Comparison of ENCODE assay signal across 17 cellular contexts in genomic region chr14:91371990-91372375, GRCh38. TPM values are rescaled to one million over a fixed set of nuclear protein-coding genes. Genes with fewer than 3 reads are reported as not detected.
A peak's percentile ranks its signal among the peaks of the same experiment; 100 is the strongest.
DNase-seq lines count a peak whose midpoint lies in the region; ATAC-seq, FAIRE-seq and TF ChIP-seq lines count a peak whose summit lies in the region.
"Had no signal": no experiment of that assay in that cellular context is flagged by ENCODE, and none has a peak within 500 bp of the region (broad histone marks: within the 10 kb centered on the region; RNA-seq: fewer than 3 reads in every experiment).

No MANE protein-coding gene starts in this region.

- H2AFZ ChIP-seq in MM.1S (ENCODE audit: low read length) (no peak overlapping the region), GM12878 (ENCODE audit: control insufficient read depth, low read depth, low read length) (no peak overlapping the region)

- DNase-seq in T-helper 1 cell (no peak), MM.1S (no peak), GM12878 (ENCODE audit: low read depth, low spot score) (no peak), prostate gland (ENCODE audit: low spot score) (no peak), SKM-1 (lab: John Stamatoyannopoulos, UW; ENCODE audit: unreplicated experiment) (no peak), right lobe of liver (no peak)
- DNase-seq: heart right ventricle, IMR-90, left cardiac atrium, NCI-H524 treated with DMSO at 0.1 percent for 48 hours had no signal

- H3K9ac ChIP-seq in MM.1S (ENCODE audit: low read length): peak overlapping the region; percentile 99
- peak overlapping the region; percentile 71 for H3K9ac ChIP-seq in GM12878 (ENCODE audit: control insufficient read depth, insufficient read depth, low read length)

- H3K36me3 ChIP-seq in MM.1S (replicated peaks; ENCODE audit: insufficient read depth, low read length) (no peaks in the 10 kb centered on the region), GM12878 (ENCODE audit: control insufficient read depth in 2 of 2, insufficient read depth in 2 of 2, low read length in 1 of 2) (peaks cover 0 to 31% of the 10 kb centered on the region in 2 experiments; a peak in 3 of 4 replicates), prostate gland (no peaks in the 10 kb centered on the region), right lobe of liver (no peaks in the 10 kb centered on the region)
- H3K36me3 ChIP-seq: heart right ventricle, thoracic aorta had no signal

- ATAC-seq in GM12878: no peak
- no peak for ATAC-seq in right lobe of liver
- no peak for ATAC-seq in HG02678 (IDR thresholded peaks at IDR 0.05; ENCODE audit: unreplicated experiment)
- ATAC-seq: left cardiac atrium, sciatic nerve had no signal

- no peak for TF ChIP-seq EP300 in GM12878 (IDR thresholded peaks at IDR 0.05; ENCODE audit: borderline replicate concordance in 1 of 2, control insufficient read depth in 1 of 2, low read depth in 2 of 2, low read length in 2 of 2)

- H3K9me2 ChIP-seq in MM.1S (replicated peaks; ENCODE audit: insufficient read depth, low read length): no peaks in the 10 kb centered on the region

- H3K9me3 ChIP-seq in MM.1S (replicated peaks; ENCODE audit: insufficient read depth, low read length): no peaks in the 10 kb centered on the region
- H3K9me3 ChIP-seq in GM12878 (replicated peaks; ENCODE audit: control insufficient read depth, insufficient read depth, low read length): no peaks in the 10 kb centered on the region
- no peaks in the 10 kb centered on the region for H3K9me3 ChIP-seq in prostate gland
- no peaks in the 10 kb centered on the region for H3K9me3 ChIP-seq in right lobe of liver
- H3K9me3 ChIP-seq: heart right ventricle, thoracic aorta had no signal

- H3F3A ChIP-seq in MM.1S (ENCODE audit: insufficient read depth, low read length): peaks cover 84% of the 10 kb centered on the region

- no peaks in the 10 kb centered on the region for H3K27me3 ChIP-seq in MM.1S (replicated peaks; ENCODE audit: insufficient read depth, low read length)
- no peaks in the 10 kb centered on the region for H3K27me3 ChIP-seq in GM12878 (replicated peaks in 1 of 2; ENCODE audit: control insufficient read depth in 2 of 2, insufficient read depth in 2 of 2, low read length in 1 of 2)
- H3K27me3 ChIP-seq in prostate gland (replicated peaks; ENCODE audit: insufficient read depth): no peaks in the 10 kb centered on the region
- no peaks in the 10 kb centered on the region for H3K27me3 ChIP-seq in right lobe of liver

- H3K4me3 Mint-ChIP-seq in T-helper 1 cell treated with Interleukin-12 subunit alpha and Interleukin-12 subunit beta and Interleukin-4 antibody, amounts not matched to agents 30 μg/mL and 1 μg/mL, for 36 hours: peak overlapping the region; percentile 75

- H3K4me2 ChIP-seq in MM.1S (ENCODE audit: low read depth, low read length) (peak overlapping the region; percentile 82), GM12878 (ENCODE audit: control insufficient read depth, insufficient read depth) (peak overlapping the region; percentile 85)

- no peaks in the 10 kb centered on the region for H4K20me1 ChIP-seq in MM.1S (ENCODE audit: insufficient read depth, low read length)
- no peaks in the 10 kb centered on the region for H4K20me1 ChIP-seq in GM12878 (ENCODE audit: control insufficient read depth, insufficient read depth)

- BruUV-seq in GM12878 (replicated peaks; lab: Mats Ljungman, UMichigan): no TSS peak

- SMC1A ChIA-PET in GM12878 (lab: Charles Lee; ENCODE audit: uncharacterized antibody, unreplicated experiment): interaction anchor here (1.1 to 22.7 kb wide), 6 partner anchors 7 to 48 kb away, joined by 4 to 349 read pairs (median 48); partner anchors contain the start of gene CCDC88C

- peaks cover 90% of the 10 kb centered on the region for H3K4me1 Mint-ChIP-seq in T-helper 1 cell treated with Interleukin-12 subunit alpha and Interleukin-12 subunit beta and Interleukin-4 antibody, amounts not matched to agents 30 μg/mL and 1 μg/mL, for 36 hours (ENCODE audit: low read depth)

- H3K4me3 ChIP-seq in MM.1S (ENCODE audit: low read length) (peak overlapping the region; percentile 34), GM12878 (no peak overlapping the region), prostate gland (no peak overlapping the region), right lobe of liver (no peak overlapping the region)
- H3K4me3 ChIP-seq: thoracic aorta had no signal

- intact Hi-C loops in GM12878 (cut with micrococcal nuclease; ENCODE audit: unreplicated experiment): loop anchor here (2.0 kb wide), 1 partner anchor 45 kb away; the partner anchor contains the start of gene CCDC88C
- intact Hi-C loops in prostate gland (cut with DNase I): no loop called here
- intact Hi-C loops in right lobe of liver (cut with DNase I): no loop called here

- peaks cover 85% of the 10 kb centered on the region for H3K79me2 ChIP-seq in MM.1S (ENCODE audit: low read length)
- peaks cover 96% of the 10 kb centered on the region for H3K79me2 ChIP-seq in GM12878 (ENCODE audit: control insufficient read depth, insufficient read depth, low read length)

- H3K9me3 Mint-ChIP-seq in T-helper 1 cell treated with Interleukin-12 subunit alpha and Interleukin-12 subunit beta and Interleukin-4 antibody, amounts not matched to agents 30 μg/mL and 1 μg/mL, for 36 hours: no peaks in the 10 kb centered on the region

- H3K4me1 ChIP-seq in MM.1S (ENCODE audit: low read length) (peaks cover 84% of the 10 kb centered on the region), GM12878 (ENCODE audit: control insufficient read depth, insufficient read depth, low read length) (peaks cover 96% of the 10 kb centered on the region), prostate gland (replicated peaks) (peaks cover 41% of the 10 kb centered on the region), right lobe of liver (peaks cover 0 to 3% (median 1%) of the 10 kb centered on the region in 4 donors)

- 58% methylated on average over 2 of the region's 4 CpGs for WGBS in GM12878 (ENCODE audit: insufficient coverage, insufficient replicate concordance, low lambda C conversion rate, missing lambda C conversion rate)
- WGBS in prostate gland: 83% methylated on average over 4 of the region's 4 CpGs
- WGBS in right lobe of liver (ENCODE audit: insufficient coverage, low coverage, low lambda C conversion rate, missing lambda C conversion rate): 100% methylated on average over 1 of the region's 4 CpGs

- RAD21 ChIA-PET in GM12878 (lab: Charles Lee; ENCODE audit: unreplicated experiment): interaction anchor here (1.0 to 9.2 kb wide), 7 partner anchors 10 to 49 kb away, joined by 3 to 104 read pairs (median 52); partner anchors contain the start of gene CCDC88C

- CTCF ChIA-PET in GM12878 (lab: Yijun Ruan, JAX): interaction anchor here (1.4 to 6.0 kb wide), 7 partner anchors 16 to 47 kb away, joined by 4 to 48 read pairs (median 35); partner anchors contain the start of gene CCDC88C

- TF ChIP-seq POLR2A in GM12878 (IDR thresholded peaks at IDR 0.05; ENCODE audit: low read depth, low read length) (no peak), prostate gland (IDR thresholded peaks at IDR 0.05) (no peak), right lobe of liver (IDR thresholded peaks at IDR 0.05) (no peak)

- in situ Hi-C loops in GM12878 (cut with MboI): loop anchor here (25.0 kb wide), 1 partner anchor 1390 kb away; no protein-coding TSS in a partner anchor

- peak overlapping the region; percentile 92 for H3K27ac Mint-ChIP-seq in T-helper 1 cell treated with Interleukin-12 subunit alpha and Interleukin-12 subunit beta and Interleukin-4 antibody, amounts not matched to agents 30 μg/mL and 1 μg/mL, for 36 hours

- no peaks in the 10 kb centered on the region for H3K27me3 Mint-ChIP-seq in T-helper 1 cell treated with Interleukin-12 subunit alpha and Interleukin-12 subunit beta and Interleukin-4 antibody, amounts not matched to agents 30 μg/mL and 1 μg/mL, for 36 hours (ENCODE audit: low read depth)

- peak overlapping the region; percentile 100 for H3K27ac ChIP-seq in MM.1S (ENCODE audit: low read length)
- peak overlapping the region; percentile 99 for H3K27ac ChIP-seq in GM12878 (ENCODE audit: control insufficient read depth, insufficient read depth)
- H3K27ac ChIP-seq in prostate gland: peak overlapping the region; percentile 80
- no peak overlapping the region for H3K27ac ChIP-seq in right lobe of liver
- H3K27ac ChIP-seq: epithelial cell of prostate, thoracic aorta had no signal

- POLR2A ChIA-PET in GM12878 (lab: Charles Lee): interaction anchor here (0.6 to 7.6 kb wide), 7 partner anchors 8 to 59 kb away, joined by 3 to 42 read pairs (median 25); partner anchors contain the start of gene CCDC88C

- H3K36me3 Mint-ChIP-seq in T-helper 1 cell treated with Interleukin-12 subunit alpha and Interleukin-12 subunit beta and Interleukin-4 antibody, amounts not matched to agents 30 μg/mL and 1 μg/mL, for 36 hours (ENCODE audit: low read depth): peaks cover 16% of the 10 kb centered on the region

- TF ChIP-seq RAD21 in GM12878 (IDR thresholded peaks at IDR 0.05; ENCODE audit: insufficient read depth, low read depth, low read length): no peak

- TF ChIP-seq CTCF in MM.1S (IDR thresholded peaks at IDR 0.05; ENCODE audit: low read length): no peak
- no peak for TF ChIP-seq CTCF in GM12878 (IDR thresholded peaks at IDR 0.05 in 2 of 3, conservative IDR thresholded peaks at IDR 0.05 in 1 of 3; ENCODE audit: control insufficient read depth in 2 of 3, extremely low read depth in 1 of 3, insufficient read depth in 1 of 3, low read depth in 3 of 3, low read length in 3 of 3)
- no peak for TF ChIP-seq CTCF in prostate gland (IDR thresholded peaks at IDR 0.05)
- no peak for TF ChIP-seq CTCF in right lobe of liver (IDR thresholded peaks at IDR 0.05)

- no peak for FAIRE-seq in GM12878 (lab: Jason Lieb, UNC)
- FAIRE-seq: bronchial epithelial cell, TTC549 had no signal

TF ChIP-seq in GM12878, 131 proteins besides CTCF, POLR2A, EP300 and RAD21 (continues in another document):
- no peak for TF ChIP-seq POLR2AphosphoS2 (IDR thresholded peaks at IDR 0.05; ENCODE audit: low read depth, low read length)

RNA-seq across cellular contexts. Expression of gene CCDC88C, which starts 45.6 kb away (rescaled TPM):
- total RNA-seq in GM12878 (2013; cell fraction: nucleolus; rRNA removed): 423 and 447 TPM in 2 replicates
- total RNA-seq in GM12878 (2014; rRNA removed): 48.4 and 48.8 TPM in 2 replicates
- 35.7 and 41.3 TPM in 2 replicates for total RNA-seq in GM12878 (2014; rRNA removed; fragmentation: Illumina TruSeq; extraction: Trizol)
- 71.3 and 79.6 TPM in 2 replicates for total RNA-seq in GM12878 (2021)
- 18.5 TPM for polyA plus RNA-seq in GM12878 (2011; ENCODE audit: low read depth)
- 37.2 and 39.7 TPM in 2 replicates for polyA plus RNA-seq in GM12878 (2011; rRNA removed)
- polyA plus RNA-seq in GM12878 (2011; cell fraction: cytosol; rRNA removed): 37.8 and 40.4 TPM in 2 replicates
- 123 and 167 TPM in 2 replicates for polyA plus RNA-seq in GM12878 (2011; cell fraction: nucleus; rRNA removed)
- 34.9 and 39.6 TPM in 2 replicates for polyA plus RNA-seq in GM12878 (2012)
- polyA plus RNA-seq in GM12878 (2014; fragmentation: Illumina TruSeq; extraction: Trizol): 20.2 and 31.3 TPM in 2 replicates
- 1 to 10 TPM; 4.0 to 7.0 TPM for polyA plus RNA-seq in GM12878 (2014; fragmentation: Nextera tagmentation; extraction: Ambion mirVana)
- 53.5 and 66.2 TPM in 2 replicates for polyA plus RNA-seq in GM12878 (2014; rRNA removed)
- 10 to 100 TPM; 28.9 to 33.4 TPM for polyA plus RNA-seq in GM12878 (2016; fragmentation: Nextera tagmentation; extraction: Ambion mirVana)
- polyA minus RNA-seq in GM12878 (2011; rRNA and poly(A)+ RNA removed): 69.8 and 107 TPM in 2 replicates
- polyA minus RNA-seq in GM12878 (2011; cell fraction: cytosol; rRNA and poly(A)+ RNA removed): 26.6 and 28.2 TPM in 2 replicates
- 97.0 and 159 TPM in 2 replicates for polyA minus RNA-seq in GM12878 (2011; cell fraction: nucleus; rRNA and poly(A)+ RNA removed)
- 10 to 100 TPM; 32.5 to 54.4 TPM for total RNA-seq in prostate gland
- 1 to 10 TPM; 1.2 to 5.7 (median 3.1) TPM for total RNA-seq in right lobe of liver

Comparison
In these comparisons a context has a peak if more than half of its experiments do, and no peak if none do; other contexts are left out.
1. H3K27ac ChIP-seq: peak in MM.1S (single experiment), GM12878 (single experiment) and prostate gland (2 of 2); none in right lobe of liver (0 of 3).
2. RNA of gene CCDC88C, which starts 45.6 kb away (total RNA-seq): 32.5 to 54.4 TPM in prostate gland and 35.7 to 447 TPM in GM12878; 1.2 to 5.7 TPM in right lobe of liver; every median in the first group is over 4 times any median in the second.